Comparison of ENCODE assay signal across 8 cellular contexts in genomic region chr17:48053758-48054237, GRCh38. TPM values are rescaled to one million over a fixed set of nuclear protein-coding genes. Genes with fewer than 3 reads are reported as not detected.
DNase-seq lines count a peak whose midpoint lies in the region; ATAC-seq and TF ChIP-seq lines count a peak whose summit lies in the region.

No MANE protein-coding gene starts in this region.

- TF ChIP-seq RAD21 in liver (IDR thresholded peaks at IDR 0.05) = no peak

- peak overlapping the region; percentile 12 for H3K4me3 Mint-ChIP-seq in T-helper 2 cell treated with Interferon-gamma antibody and Interleukin-4, amounts not matched to agents 5 μg/mL and 100 μg/mL, for 36 hours

- H3K9ac ChIP-seq in liver (ENCODE audit: low read depth in 1 of 2, low read length in 2 of 2) = peak overlapping the region; percentile 52 to 55

- H3K27ac ChIP-seq in adrenal gland (peak overlapping the region; percentile 2 to 98 (median 92)), liver (ENCODE audit: low read depth in 1 of 2, low read length in 2 of 2) (peak overlapping the region; percentile 93 to 99), testis (peak overlapping the region; percentile 98 to 99)

- no peaks in the 10 kb centered on the region for H3K27me3 Mint-ChIP-seq in T-helper 2 cell treated with Interferon-gamma antibody and Interleukin-4, amounts not matched to agents 5 μg/mL and 100 μg/mL, for 36 hours (ENCODE audit: low read depth)

- TF ChIP-seq POLR2A in adrenal gland (IDR thresholded peaks at IDR 0.05) (no peak), testis (IDR thresholded peaks at IDR 0.05) (no peak)

- H3K27me3 ChIP-seq in adrenal gland (no peaks in the 10 kb centered on the region), liver (ENCODE audit: control insufficient read depth in 4 of 4, insufficient read depth in 4 of 4, low read length in 3 of 4) (no peaks in the 10 kb centered on the region), testis (no peaks in the 10 kb centered on the region)

- H3K4me3 ChIP-seq in adrenal gland (peak overlapping the region in 1 of 4 donors; percentile 86), liver (ENCODE audit: low read depth in 1 of 3, low read length in 3 of 3) (peak overlapping the region in 1 of 3 donors; percentile 16), testis (peak overlapping the region; percentile 34 to 40)

- peaks cover 44% of the 10 kb centered on the region for H3K4me1 Mint-ChIP-seq in T-helper 2 cell treated with Interferon-gamma antibody and Interleukin-4, amounts not matched to agents 5 μg/mL and 100 μg/mL, for 36 hours (ENCODE audit: low read depth)

- 8 to 17% (median 13%) methylated on average over 6 of the region's 6 CpGs for WGBS in adrenal gland, 4 donors
- WGBS in liver = 42% methylated on average over 6 of the region's 6 CpGs
- WGBS in testis, 2 donors = 10 to 18% methylated on average over 4 to 6 of the region's 6 CpGs

- no peak for ATAC-seq in HG02759 (IDR thresholded peaks at IDR 0.05; ENCODE audit: unreplicated experiment)
- ATAC-seq in HG02970 (IDR thresholded peaks at IDR 0.05; ENCODE audit: low FRiP score, unreplicated experiment) = no peak

- TF ChIP-seq CTCF in adrenal gland (IDR thresholded peaks at IDR 0.05) (no peak), liver (IDR thresholded peaks at IDR 0.05; ENCODE audit: low read depth, low read length, missing input control) (no peak), testis (IDR thresholded peaks at IDR 0.05) (no peak)

- H3K36me3 ChIP-seq in adrenal gland (replicated peaks in 1 of 2) (peaks cover 0 to 40% of the 10 kb centered on the region in 2 donors), liver (ENCODE audit: control insufficient read depth in 4 of 4, insufficient read depth in 3 of 4, low read depth in 1 of 4, low read length in 3 of 4) (peaks cover 4 to 28% (median 26%) of the 10 kb centered on the region in 4 donors), testis (ENCODE audit: low read depth, missing control alignments) (no peaks in the 10 kb centered on the region)

- peaks cover 52% of the 10 kb centered on the region for H3K36me3 Mint-ChIP-seq in T-helper 2 cell treated with Interferon-gamma antibody and Interleukin-4, amounts not matched to agents 5 μg/mL and 100 μg/mL, for 36 hours (ENCODE audit: low read depth)

- H3K9me3 Mint-ChIP-seq in T-helper 2 cell treated with Interferon-gamma antibody and Interleukin-4, amounts not matched to agents 5 μg/mL and 100 μg/mL, for 36 hours = no peaks in the 10 kb centered on the region

- intact Hi-C loops in adrenal gland (cut with DNase I) (no loop called here), testis (cut with DNase I; ENCODE audit: low total_unique reads) (no loop called here)

- peak overlapping the region; percentile 12 for H3K27ac Mint-ChIP-seq in T-helper 2 cell treated with Interferon-gamma antibody and Interleukin-4, amounts not matched to agents 5 μg/mL and 100 μg/mL, for 36 hours

- H3K9me3 ChIP-seq in adrenal gland (replicated peaks in 1 of 3) (no peaks in the 10 kb centered on the region), liver (ENCODE audit: control insufficient read depth in 4 of 4, low read length in 3 of 4) (no peaks in the 10 kb centered on the region), testis (no peaks in the 10 kb centered on the region)

- H3K4me1 ChIP-seq in adrenal gland (replicated peaks in 1 of 2) (peaks cover 60 to 81% of the 10 kb centered on the region in 2 donors), liver (ENCODE audit: control insufficient read depth in 4 of 4, insufficient read depth in 4 of 4, low read length in 3 of 4) (peaks cover 35 to 66% (median 54%) of the 10 kb centered on the region in 4 donors), testis (peaks cover 60% of the 10 kb centered on the region)

- DNase-seq in T-helper 2 cell treated with Interferon-gamma antibody and Interleukin-4, amounts not matched to agents 5 μg/mL and 100 μg/mL, for 36 hours (ENCODE audit: low spot score) = no peak
- no peak for DNase-seq in T-helper 2 cell
- peak in 1 of 7 donors; percentile 63 for DNase-seq in adrenal gland
- no peak for DNase-seq in testis
- DNase-seq in inferior parietal cortex (ENCODE audit: extremely low spot score) = no peak

TF ChIP-seq in liver, 16 proteins besides CTCF, POLR2A, EP300 and RAD21:
- TF ChIP-seq TAF1 (conservative IDR thresholded peaks at IDR 0.05) = no peak

RNA-seq across cellular contexts. Expression of gene NFE2L1, which starts 5.6 kb away (rescaled TPM):
- total RNA-seq in adrenal gland (100 to 1,000 TPM; 150 to 432 (median 283) TPM), liver (10 to 100 TPM; 37.5 to 79.5 TPM), testis (100 to 1,000 TPM; 180 to 199 TPM)
- polyA plus RNA-seq in adrenal gland (100 to 1,000 TPM in 2 of 3 donors, 10 to 100 TPM in 1; 77.9 to 403 (median 164) TPM), liver (10 to 100 TPM; 14.3 to 77.7 TPM), testis (ENCODE audit: insufficient read depth, low read depth, low replicate concordance) (193 TPM)

RNA-seq across cellular contexts. Expression of gene COPZ2, which starts 16.2 kb away (rescaled TPM):
- total RNA-seq in adrenal gland (10 to 100 TPM; 30.8 to 60.1 (median 42.4) TPM), liver (10 to 100 TPM in 1 of 2 donors, 1 to 10 TPM in 1; 2.6 to 13.3 TPM), testis (10 to 100 TPM; 13.2 to 14.7 TPM)
- polyA plus RNA-seq in adrenal gland (10 to 100 TPM; 33.4 to 53.6 (median 47.9) TPM), liver (10 to 100 TPM; 22.4 to 38.1 TPM), testis (ENCODE audit: insufficient read depth, low read depth, low replicate concordance) (47.6 TPM)

RNA-seq across cellular contexts. Expression of gene CBX1, which starts 47.5 kb away (rescaled TPM):
- total RNA-seq in adrenal gland (10 to 100 TPM; 28.5 to 56.3 (median 37.7) TPM), liver (10 to 100 TPM in 1 of 2 donors, 1 to 10 TPM in 1; 9.9 to 11.6 TPM), testis (10 to 100 TPM; 59.9 to 70.1 TPM)
- polyA plus RNA-seq in adrenal gland (10 to 100 TPM; 13.2 to 49.9 (median 28.6) TPM), liver (1 to 10 TPM; 3.4 to 9.4 TPM), testis (ENCODE audit: insufficient read depth, low read depth, low replicate concordance) (123 TPM)

RNA-seq across cellular contexts. Expression of gene SNX11, which starts 53.8 kb away (rescaled TPM):
- total RNA-seq in adrenal gland (10 to 100 TPM in 7 of 8 donors, 1 to 10 TPM in 1; 6.7 to 29.9 (median 19.0) TPM), liver (10 to 100 TPM in 1 of 2 donors, 1 to 10 TPM in 1; 7.9 to 11.4 TPM), testis (10 to 100 TPM; 20.3 to 23.1 TPM)
- polyA plus RNA-seq in adrenal gland (10 to 100 TPM in 2 of 3 donors, 1 to 10 TPM in 1; 8.9 to 12.9 (median 12.9) TPM), liver (1 to 10 TPM; 6.4 to 9.1 TPM), testis (ENCODE audit: insufficient read depth, low read depth, low replicate concordance) (23.1 TPM)
